In the genomic region with DNA sequence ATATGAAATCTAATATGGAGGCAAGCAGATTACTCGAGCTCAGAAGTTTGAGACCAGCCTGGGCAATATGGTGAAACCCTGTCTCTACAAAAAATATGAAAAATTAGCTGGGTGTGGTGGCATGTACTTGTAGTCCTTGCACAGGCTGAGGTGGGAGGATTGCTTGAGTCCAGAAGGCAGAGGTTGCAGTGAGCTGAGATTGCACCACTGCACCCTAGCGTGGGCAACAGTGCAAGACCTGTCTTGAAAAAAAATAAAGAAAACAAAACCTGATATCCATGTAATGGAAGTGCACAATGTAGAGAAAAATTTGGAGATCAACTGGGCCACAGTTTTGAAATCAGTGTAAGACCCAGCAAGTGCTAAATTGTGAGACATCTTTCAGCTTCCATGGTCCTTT, we compare ENCODE assay signal across 38 cellular contexts. TPM values are rescaled to one million over a fixed set of nuclear protein-coding genes. Genes with fewer than 3 reads are reported as not detected.
"Had no signal": no experiment of that assay in that cellular context is flagged by ENCODE, and none has a peak within 500 bp of the region (broad histone marks: within the 10 kb centered on the region; RNA-seq: fewer than 3 reads in every experiment).

No MANE protein-coding gene starts in this region.

- H3K27me3 Mint-ChIP-seq: activated CD4-positive, alpha-beta memory T cell treated with anti-CD3 and anti-CD28 coated beads for 36 hours; activated naive CD4-positive, alpha-beta T cell treated with anti-CD3 and anti-CD28 coated beads, Interleukin-2, amount 10 ng/mL, durations not matched to agents 7 days and 5 days; activated naive CD8-positive, alpha-beta T cell treated with anti-CD3 and anti-CD28 coated beads for 36 hours; T-cell; T-helper 17 cell had no signal

- H3K4me1 ChIP-seq: Peyer's patch, SJSA1 had no signal

- H3K27ac ChIP-seq: brain microvascular endothelial cell, Peyer's patch, SJSA1, VCaP had no signal

- H3K36me3 Mint-ChIP-seq: activated CD4-positive, alpha-beta memory T cell treated with anti-CD3 and anti-CD28 coated beads for 36 hours; activated naive CD4-positive, alpha-beta T cell treated with anti-CD3 and anti-CD28 coated beads, Interleukin-2, amount 10 ng/mL, durations not matched to agents 7 days and 5 days; activated naive CD8-positive, alpha-beta T cell treated with anti-CD3 and anti-CD28 coated beads for 36 hours; T-cell had no signal

- DNase-seq: activated B cell treated with CpG ODN at 0.5 μM for 24 hours; activated CD4-positive, alpha-beta memory T cell treated with anti-CD3 and anti-CD28 coated beads for 36 hours; activated CD4-positive, alpha-beta T cell treated with anti-CD3 and anti-CD28 coated beads for 4 hours; activated CD4-positive, alpha-beta T cell treated with anti-CD3 and anti-CD28 coated beads, Interleukin-2, amount 50 U/mL, for 1 hour; activated CD4-positive, CD25-positive, alpha-beta regulatory T cell treated with anti-CD3 and anti-CD28 coated beads, Interleukin-2, amount 50 U/mL, for 72 hours; activated CD8-positive, alpha-beta memory T cell treated with anti-CD3 and anti-CD28 coated beads, Interleukin-2, amount 50 U/mL, for 4 hours; activated effector memory CD4-positive, alpha-beta T cell treated with Interleukin-2 at 50 U/mL for 16 hours; activated naive CD4-positive, alpha-beta T cell treated with anti-CD3 and anti-CD28 coated beads, Interleukin-2, amount 10 ng/mL, durations not matched to agents 7 days and 5 days; activated naive CD8-positive, alpha-beta T cell treated with anti-CD3 and anti-CD28 coated beads for 36 hours; activated T-cell treated with anti-CD3 and anti-CD28 coated beads, Interleukin-2, amount 50 U/mL, for 48 hours; amniotic stem cell; aorta; brain microvascular endothelial cell; IMR-90; Kasumi-1; KG1; MM.1S; MV-4-11; NCI-H1092 treated with DMSO at 0.1 percent for 48 hours; NCI-H1417; NCI-H146; NCI-H187; NCI-H2029 treated with DMSO at 0.1 percent for 48 hours; NCI-H2107; NCI-H2171; NCI-H510A; NCI-H526; NCI-H748 treated with DMSO at 0.1 percent for 48 hours; NK-92 treated with Interleukin-12 subunit alpha and Interleukin-12 subunit beta, amount 100 ng/mL, for 24 hours; PC-3; Peyer's patch; RPMI8226; SHP77 treated with DMSO at 0.1 percent for 48 hours; T-cell; T-helper 17 cell had no signal

- H3K4me1 Mint-ChIP-seq: activated B cell treated with CpG ODN at 0.5 μM for 24 hours; activated naive CD4-positive, alpha-beta T cell treated with anti-CD3 and anti-CD28 coated beads, Interleukin-2, amount 10 ng/mL, durations not matched to agents 7 days and 5 days; activated naive CD8-positive, alpha-beta T cell treated with anti-CD3 and anti-CD28 coated beads for 36 hours; T-cell had no signal

- H3K27me3 ChIP-seq: brain microvascular endothelial cell, Peyer's patch, SJSA1 had no signal

- H3K27ac Mint-ChIP-seq: activated B cell treated with CpG ODN at 0.5 μM for 24 hours; activated CD4-positive, alpha-beta memory T cell treated with anti-CD3 and anti-CD28 coated beads for 36 hours; activated naive CD4-positive, alpha-beta T cell treated with anti-CD3 and anti-CD28 coated beads, Interleukin-2, amount 10 ng/mL, durations not matched to agents 7 days and 5 days; activated naive CD8-positive, alpha-beta T cell treated with anti-CD3 and anti-CD28 coated beads for 36 hours; T-cell; T-helper 17 cell had no signal

- H3K9me3 Mint-ChIP-seq: activated naive CD4-positive, alpha-beta T cell treated with anti-CD3 and anti-CD28 coated beads, Interleukin-2, amount 10 ng/mL, durations not matched to agents 7 days and 5 days; activated naive CD8-positive, alpha-beta T cell treated with anti-CD3 and anti-CD28 coated beads for 36 hours; T-cell had no signal

- H3K9me3 ChIP-seq: SJSA1 had no signal

- H3K4me3 Mint-ChIP-seq: activated B cell treated with CpG ODN at 0.5 μM for 24 hours; activated CD4-positive, alpha-beta memory T cell treated with anti-CD3 and anti-CD28 coated beads for 36 hours; activated naive CD4-positive, alpha-beta T cell treated with anti-CD3 and anti-CD28 coated beads, Interleukin-2, amount 10 ng/mL, durations not matched to agents 7 days and 5 days; activated naive CD8-positive, alpha-beta T cell treated with anti-CD3 and anti-CD28 coated beads for 36 hours; T-cell; T-helper 17 cell had no signal

- H3K36me3 ChIP-seq: brain microvascular endothelial cell, Peyer's patch, SJSA1 had no signal

- H3K4me3 ChIP-seq: Peyer's patch, SJSA1 had no signal

RNA-seq across cellular contexts. Expression of a gene that starts 17.4 kb away (rescaled TPM):
- total RNA-seq: activated B cell treated with CpG ODN at 0.5 μM for 24 hours; activated CD4-positive, alpha-beta memory T cell treated with anti-CD3 and anti-CD28 coated beads for 36 hours; activated naive CD8-positive, alpha-beta T cell treated with anti-CD3 and anti-CD28 coated beads for 36 hours; aorta; cardiac septum; IMR-90; Peyer's patch; SJSA1 had no signal
